In the genomic region with DNA sequence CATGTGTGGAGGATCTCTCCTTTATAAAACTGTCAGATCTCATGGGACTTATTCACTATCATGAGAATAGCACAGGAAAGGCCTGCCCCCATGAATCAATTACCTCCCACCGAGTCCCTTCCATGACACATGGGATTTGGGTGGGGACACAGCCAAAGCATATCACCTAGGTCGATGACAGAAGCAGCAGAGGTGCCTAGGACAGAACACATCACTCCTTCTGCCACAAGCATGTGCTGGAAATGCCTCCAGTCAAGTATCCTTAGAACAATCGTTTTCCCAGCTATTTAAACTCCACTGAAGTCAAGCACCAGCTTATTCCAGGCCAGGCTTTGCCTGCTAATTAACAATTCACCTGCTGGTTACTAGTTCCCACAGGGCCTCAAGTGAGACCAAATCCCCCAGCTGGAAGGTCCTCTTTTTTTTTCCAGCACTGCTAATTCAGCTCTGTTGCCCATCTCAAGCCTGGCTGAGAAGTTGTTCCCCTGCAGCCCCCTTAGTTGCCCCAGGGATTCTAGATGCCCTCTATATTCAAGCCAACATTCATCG, we compare ENCODE assay signal across 31 cellular contexts.
DNase-seq lines count a peak whose midpoint lies in the region; ATAC-seq and TF ChIP-seq lines count a peak whose summit lies in the region.
"Had no signal": no experiment of that assay in that cellular context is flagged by ENCODE, and none has a peak within 500 bp of the region (broad histone marks: within the 10 kb centered on the region; RNA-seq: fewer than 3 reads in every experiment).

No MANE protein-coding gene starts in this region.

- H3K36me3 ChIP-seq in Caco-2 (ENCODE audit: control insufficient read depth, insufficient read depth, low read length) (no peaks in the 10 kb centered on the region), neural progenitor cell (no peaks in the 10 kb centered on the region)
- H3K36me3 ChIP-seq: adrenal gland, esophagus squamous epithelium, HAP-1, heart left ventricle, lower lobe of right lung, pancreas, suprapubic skin, upper lobe of right lung had no signal

- H3K4me3 ChIP-seq in Caco-2 (ENCODE audit: low read depth, low read length) (no peak overlapping the region), neural progenitor cell (no peak overlapping the region), dorsolateral prefrontal cortex (no peak overlapping the region)
- H3K4me3 ChIP-seq: adrenal gland, esophagus squamous epithelium, HAP-1, heart left ventricle, lower lobe of right lung, pancreas, skin epidermis, suprapubic skin, upper lobe of right lung had no signal

- no peaks in the 10 kb centered on the region for H4K20me1 ChIP-seq in neural progenitor cell (ENCODE audit: low read depth)

- H3K9me3 ChIP-seq in Caco-2 = no peaks in the 10 kb centered on the region; the same call in 1 of the 2 replicates
- no peaks in the 10 kb centered on the region for H3K9me3 ChIP-seq in neural progenitor cell (ENCODE audit: low read depth)
- H3K9me3 ChIP-seq: adrenal gland, esophagus squamous epithelium, heart left ventricle, lower lobe of right lung, pancreas, suprapubic skin, upper lobe of right lung had no signal

- TF ChIP-seq CTCF in Caco-2 (IDR thresholded peaks at IDR 0.05; ENCODE audit: insufficient read depth in 1 of 2, low read depth in 1 of 2, low read length in 1 of 2, severe bottlenecking in 1 of 2, unreplicated experiment in 1 of 2) = no peak
- no peak for TF ChIP-seq CTCF in neural progenitor cell (IDR thresholded peaks at IDR 0.05)
- TF ChIP-seq CTCF in dorsolateral prefrontal cortex (IDR thresholded peaks at IDR 0.05 in 54 of 56, conservative IDR thresholded peaks at IDR 0.05 in 2 of 56; ENCODE audit: low read depth in 1 of 56, partially characterized antibody in 56 of 56) = no peak

- POLR2A ChIA-PET in Caco-2 (lab: Charles Lee) = interaction anchor here (0.6 kb wide), 1 partner anchor 43 kb away, joined by 3 read pairs; no protein-coding TSS in a partner anchor

- DNase-seq in NCI-H2171 treated with DMSO at 0.1 percent for 48 hours (lab: John Stamatoyannopoulos, UW) (peak; percentile 53), NCI-H2171 (lab: John Stamatoyannopoulos, UW) (no peak), Caco-2 (no peak), neural progenitor cell (ENCODE audit: low spot score) (peak; percentile 51), dorsolateral prefrontal cortex (no peak)
- no peak for DNase-seq in central memory CD8-positive, alpha-beta T cell (ENCODE audit: low spot score in 2 of 2)
- DNase-seq: activated CD4-positive, alpha-beta memory T cell treated with anti-CD3 and anti-CD28 coated beads for 36 hours; activated CD4-positive, alpha-beta T cell treated with anti-CD3 and anti-CD28 coated beads for 1 hour; activated naive CD4-positive, alpha-beta T cell treated with anti-CD3 and anti-CD28 coated beads, Interleukin-2, amount 10 ng/mL, durations not matched to agents 7 days and 5 days; adrenal gland; CD4-positive, alpha-beta T cell; dermis blood vessel endothelial cell; EL; esophagus squamous epithelium; foreskin melanocyte; heart left ventricle; lower lobe of right lung; MM.1S; NCI-H1105 treated with DMSO at 0.1 percent for 48 hours; NCI-H2029 treated with DMSO at 0.1 percent for 48 hours; pancreas; SHP77; stimulated activated naive CD4-positive, alpha-beta T cell; T-helper 17 cell; upper lobe of right lung had no signal

- H3K27ac ChIP-seq in neural progenitor cell (peak overlapping the region; percentile 51), dorsolateral prefrontal cortex (no peak overlapping the region)
- H3K27ac ChIP-seq: adrenal gland, esophagus squamous epithelium, heart left ventricle, lower lobe of right lung, pancreas, skin epidermis, suprapubic skin, upper lobe of right lung had no signal

- BruUV-seq in Caco-2 (replicated peaks; lab: Mats Ljungman, UMichigan) = no TSS peak

- H3K36me3 Mint-ChIP-seq in Caco-2 (ENCODE audit: insufficient read depth, unreplicated experiment) = peaks cover 14% of the 10 kb centered on the region
- H3K36me3 Mint-ChIP-seq in central memory CD8-positive, alpha-beta T cell (ENCODE audit: insufficient read depth) = peaks cover under 1% of the 10 kb centered on the region
- no peaks in the 10 kb centered on the region for H3K36me3 Mint-ChIP-seq in neural progenitor cell
- H3K36me3 Mint-ChIP-seq: activated CD4-positive, alpha-beta memory T cell treated with anti-CD3 and anti-CD28 coated beads for 36 hours; activated naive CD4-positive, alpha-beta T cell treated with anti-CD3 and anti-CD28 coated beads, Interleukin-2, amount 10 ng/mL, durations not matched to agents 7 days and 5 days; natural killer cell treated with Interleukin-12 subunit alpha and Interleukin-12 subunit beta and Interleukin-15 and Interleukin-18, amount 100 ng/mL, for 72 hours had no signal

- H3K4me1 Mint-ChIP-seq in Caco-2 (ENCODE audit: low read depth, unreplicated experiment) (peaks cover 42% of the 10 kb centered on the region), neural progenitor cell (peaks cover 6% of the 10 kb centered on the region)
- peaks cover 5% of the 10 kb centered on the region for H3K4me1 Mint-ChIP-seq in central memory CD8-positive, alpha-beta T cell
- H3K4me1 Mint-ChIP-seq: activated naive CD4-positive, alpha-beta T cell treated with anti-CD3 and anti-CD28 coated beads, Interleukin-2, amount 10 ng/mL, durations not matched to agents 7 days and 5 days had no signal

- H3K4me3 Mint-ChIP-seq in Caco-2 (ENCODE audit: unreplicated experiment) (no peak overlapping the region), neural progenitor cell (no peak overlapping the region)
- H3K4me3 Mint-ChIP-seq in central memory CD8-positive, alpha-beta T cell = no peak overlapping the region
- H3K4me3 Mint-ChIP-seq: activated CD4-positive, alpha-beta memory T cell treated with anti-CD3 and anti-CD28 coated beads for 36 hours; activated naive CD4-positive, alpha-beta T cell treated with anti-CD3 and anti-CD28 coated beads, Interleukin-2, amount 10 ng/mL, durations not matched to agents 7 days and 5 days; CD4-positive, alpha-beta T cell; natural killer cell treated with Interleukin-12 subunit alpha and Interleukin-12 subunit beta and Interleukin-15 and Interleukin-18, amount 100 ng/mL, for 72 hours; T-helper 17 cell had no signal

- CTCF ChIA-PET in Caco-2 (lab: Charles Lee) = interaction anchor here (1.3 kb wide), 1 partner anchor 10 kb away, joined by 3 read pairs; no protein-coding TSS in a partner anchor

- intact Hi-C loops in Caco-2 (cut with micrococcal nuclease; ENCODE audit: unreplicated experiment) (loop anchor here (2.0 kb wide), 2 partner anchors 43 to 149 kb away; no protein-coding TSS in a partner anchor), dorsolateral prefrontal cortex (cut with DNase I) (no loop called here)

- H3K4me2 ChIP-seq in neural progenitor cell = peak overlapping the region; percentile 39

- H3K9me3 Mint-ChIP-seq in Caco-2 (ENCODE audit: unreplicated experiment) (no peaks in the 10 kb centered on the region), neural progenitor cell (peaks cover 2% of the 10 kb centered on the region)
- no peaks in the 10 kb centered on the region for H3K9me3 Mint-ChIP-seq in central memory CD8-positive, alpha-beta T cell
- H3K9me3 Mint-ChIP-seq: activated CD4-positive, alpha-beta memory T cell treated with anti-CD3 and anti-CD28 coated beads for 36 hours; activated naive CD4-positive, alpha-beta T cell treated with anti-CD3 and anti-CD28 coated beads, Interleukin-2, amount 10 ng/mL, durations not matched to agents 7 days and 5 days; CD4-positive, alpha-beta T cell; natural killer cell treated with Interleukin-12 subunit alpha and Interleukin-12 subunit beta and Interleukin-15 and Interleukin-18, amount 100 ng/mL, for 72 hours had no signal

- no peak overlapping the region for H2AFZ ChIP-seq in neural progenitor cell (replicated peaks)

- no peaks in the 10 kb centered on the region for H3K27me3 ChIP-seq in Caco-2 (replicated peaks; ENCODE audit: control insufficient read depth, insufficient read depth, low read length)
- no peaks in the 10 kb centered on the region for H3K27me3 ChIP-seq in neural progenitor cell
- peaks cover 0 to 3% (median 0%) of the 10 kb centered on the region in 45 donors for H3K27me3 ChIP-seq in dorsolateral prefrontal cortex
- H3K27me3 ChIP-seq: adrenal gland, esophagus squamous epithelium, heart left ventricle, suprapubic skin, upper lobe of right lung had no signal

- no peaks in the 10 kb centered on the region for H3K79me2 ChIP-seq in neural progenitor cell (ENCODE audit: low read depth)

- H3K27ac Mint-ChIP-seq in Caco-2 (ENCODE audit: unreplicated experiment) (peak overlapping the region; percentile 81), neural progenitor cell (no peak overlapping the region)
- H3K27ac Mint-ChIP-seq in central memory CD8-positive, alpha-beta T cell (ENCODE audit: low read depth) = peak overlapping the region; percentile 23
- H3K27ac Mint-ChIP-seq: activated CD4-positive, alpha-beta memory T cell treated with anti-CD3 and anti-CD28 coated beads for 36 hours; activated naive CD4-positive, alpha-beta T cell treated with anti-CD3 and anti-CD28 coated beads, Interleukin-2, amount 10 ng/mL, durations not matched to agents 7 days and 5 days; CD4-positive, alpha-beta T cell; natural killer cell treated with Interleukin-12 subunit alpha and Interleukin-12 subunit beta and Interleukin-15 and Interleukin-18, amount 100 ng/mL, for 72 hours; T-helper 17 cell had no signal

- ATAC-seq in central memory CD8-positive, alpha-beta T cell (replicated peaks; ENCODE audit: extremely low read depth, poor library complexity, severe bottlenecking) = no peak
- ATAC-seq in GM18867 (IDR thresholded peaks at IDR 0.05; ENCODE audit: unreplicated experiment) = no peak
- no peak for ATAC-seq in HG03139 (IDR thresholded peaks at IDR 0.05; ENCODE audit: unreplicated experiment)
- ATAC-seq: lower lobe of right lung; natural killer cell treated with Interleukin-12 subunit alpha and Interleukin-12 subunit beta and Interleukin-15 and Interleukin-18, amount 100 ng/mL, for 72 hours; pancreas; T-helper 17 cell; upper lobe of right lung had no signal

- H3K9ac ChIP-seq in neural progenitor cell = no peak overlapping the region

- peaks cover 19% of the 10 kb centered on the region for H3F3A ChIP-seq in neural progenitor cell (ENCODE audit: low read depth)

- H3K4me1 ChIP-seq in Caco-2 = peaks cover 47% of the 10 kb centered on the region
- H3K4me1 ChIP-seq in neural progenitor cell = peaks cover 31% of the 10 kb centered on the region
- H3K4me1 ChIP-seq: pancreas had no signal

- H3K27me3 Mint-ChIP-seq in Caco-2 (ENCODE audit: insufficient read depth, unreplicated experiment) (no peaks in the 10 kb centered on the region), neural progenitor cell (ENCODE audit: insufficient read depth, low read depth) (peaks cover 3% of the 10 kb centered on the region)
- H3K27me3 Mint-ChIP-seq in central memory CD8-positive, alpha-beta T cell = peaks cover 50% of the 10 kb centered on the region
- H3K27me3 Mint-ChIP-seq: CD4-positive, alpha-beta T cell had no signal

Comparison
In these comparisons a context has a peak if more than half of its experiments do, and no peak if none do; other contexts are left out.
1. DNase-seq: peak in NCI-H2171 treated with DMSO at 0.1 percent for 48 hours (single experiment) and neural progenitor cell (single experiment); none in NCI-H2171 (single experiment), Caco-2 (0 of 2), central memory CD8-positive, alpha-beta T cell (0 of 2) and dorsolateral prefrontal cortex (0 of 10).